In genomic region chr6:132750455-132751248, GRCh38 we compare ENCODE assay signal across 10 cellular contexts. TPM values are rescaled to one million over a fixed set of nuclear protein-coding genes. Genes with fewer than 3 reads are reported as not detected.
DNase-seq lines count a peak whose midpoint lies in the region; ATAC-seq and TF ChIP-seq lines count a peak whose summit lies in the region.
"Had no signal": no experiment of that assay in that cellular context is flagged by ENCODE, and none has a peak within 500 bp of the region (broad histone marks: within the 10 kb centered on the region; RNA-seq: fewer than 3 reads in every experiment).

No MANE protein-coding gene starts in this region.

- ATAC-seq in GM19397 (IDR thresholded peaks at IDR 0.05; ENCODE audit: unreplicated experiment), result peak; percentile 80
- ATAC-seq in HG02970 (IDR thresholded peaks at IDR 0.05; ENCODE audit: low FRiP score, unreplicated experiment), result peak; percentile 81
- no peak for ATAC-seq in activated T-cell treated with anti-CD3 and anti-CD28 coated beads, Interleukin-2, amount 50 U/mL, for 4 hours

- H3K4me3 ChIP-seq in right atrium auricular region, result no peak overlapping the region

- H3K27me3 Mint-ChIP-seq in activated T-cell treated with anti-CD3 and anti-CD28 coated beads, Interleukin-2, amount 50 U/mL, for 4 hours (ENCODE audit: low read depth), result no peaks in the 10 kb centered on the region

- H3K9me3 Mint-ChIP-seq in activated T-cell treated with anti-CD3 and anti-CD28 coated beads, Interleukin-2, amount 50 U/mL, for 4 hours, result no peaks in the 10 kb centered on the region

- no peaks in the 10 kb centered on the region for H3K4me1 ChIP-seq in right atrium auricular region

- peaks cover 17% of the 10 kb centered on the region for H3K4me1 Mint-ChIP-seq in activated T-cell treated with anti-CD3 and anti-CD28 coated beads, Interleukin-2, amount 50 U/mL, for 4 hours (ENCODE audit: low read depth)

- H3K36me3 ChIP-seq in right atrium auricular region, result no peaks in the 10 kb centered on the region

- peaks cover 44% of the 10 kb centered on the region for H3K36me3 Mint-ChIP-seq in activated T-cell treated with anti-CD3 and anti-CD28 coated beads, Interleukin-2, amount 50 U/mL, for 4 hours (ENCODE audit: insufficient read depth)

- no peak overlapping the region for H3K4me3 Mint-ChIP-seq in activated T-cell treated with anti-CD3 and anti-CD28 coated beads, Interleukin-2, amount 50 U/mL, for 4 hours

- in situ Hi-C loops in GM13976 (cut with MboI; ENCODE audit: low sequenced_read_pairs, unreplicated experiment), result loop anchor here (25.0 kb wide), 1 partner anchor 463 kb away; no protein-coding TSS in a partner anchor

- H3K27ac ChIP-seq in VCaP (peak overlapping the region; percentile 5; the same call in 1 of the 2 replicates), right atrium auricular region (no peak overlapping the region)

- H3K27me3 ChIP-seq in right atrium auricular region, result no peaks in the 10 kb centered on the region

- DNase-seq in GM13976 (ENCODE audit: low spot score), result peak; percentile 32
- no peak for DNase-seq in right atrium auricular region (ENCODE audit: low spot score)
- no peak for DNase-seq in activated CD8-positive, alpha-beta memory T cell treated with anti-CD3 and anti-CD28 coated beads, Interleukin-2, amount 50 U/mL, for 4 hours
- no peak for DNase-seq in activated T-cell treated with anti-CD3 and anti-CD28 coated beads, Interleukin-2, amount 50 U/mL, for 4 hours
- no peak for DNase-seq in amniotic stem cell (lab: John Stamatoyannopoulos, UW)

- TF ChIP-seq CTCF in GM13976 (IDR thresholded peaks at IDR 0.05; ENCODE audit: borderline replicate concordance, control extremely low read depth, extremely low read depth, insufficient read depth, missing control alignments) (no peak), VCaP (conservative IDR thresholded peaks at IDR 0.05) (no peak), right atrium auricular region (IDR thresholded peaks at IDR 0.05) (no peak)

- no peaks in the 10 kb centered on the region for H3K9me3 ChIP-seq in right atrium auricular region

RNA-seq across cellular contexts. Expression of gene VNN2, which starts 7.1 kb away (rescaled TPM):
- total RNA-seq in right atrium auricular region, result 1 to 10 TPM; 3.8 to 5.8 TPM
- total RNA-seq in activated T-cell treated with anti-CD3 and anti-CD28 coated beads, Interleukin-2, amount 50 U/mL, for 4 hours, result 1 to 10 TPM in 2 of 3 donors, under 1 TPM in 1; 0.76 to 1.4 (median 1.2) TPM

RNA-seq across cellular contexts. Expression of gene VNN1, which starts 36.8 kb away (rescaled TPM):
- 1 to 10 TPM in 1 of 2 donors, under 1 TPM in 1; 0.19 to 1.1 TPM for total RNA-seq in right atrium auricular region
- not detected for total RNA-seq in activated T-cell treated with anti-CD3 and anti-CD28 coated beads, Interleukin-2, amount 50 U/mL, for 4 hours
- total RNA-seq: fibroblast of lung, temporal lobe had no signal

RNA-seq across cellular contexts. Expression of gene SLC18B1, which starts 47.8 kb away (rescaled TPM):
- 1 to 10 TPM; 3.2 to 3.9 TPM for total RNA-seq in right atrium auricular region
- 1 to 10 TPM; 3.8 to 4.5 (median 4.3) TPM for total RNA-seq in activated T-cell treated with anti-CD3 and anti-CD28 coated beads, Interleukin-2, amount 50 U/mL, for 4 hours

Comparison
In these comparisons a context has a peak if more than half of its experiments do, and no peak if none do; other contexts are left out.
1. ATAC-seq: peak in GM19397 (single experiment) and HG02970 (single experiment); none in activated T-cell treated with anti-CD3 and anti-CD28 coated beads, Interleukin-2, amount 50 U/mL, for 4 hours (0 of 2).